Comparison of ENCODE assay signal across 6 cellular contexts in the genomic region with DNA sequence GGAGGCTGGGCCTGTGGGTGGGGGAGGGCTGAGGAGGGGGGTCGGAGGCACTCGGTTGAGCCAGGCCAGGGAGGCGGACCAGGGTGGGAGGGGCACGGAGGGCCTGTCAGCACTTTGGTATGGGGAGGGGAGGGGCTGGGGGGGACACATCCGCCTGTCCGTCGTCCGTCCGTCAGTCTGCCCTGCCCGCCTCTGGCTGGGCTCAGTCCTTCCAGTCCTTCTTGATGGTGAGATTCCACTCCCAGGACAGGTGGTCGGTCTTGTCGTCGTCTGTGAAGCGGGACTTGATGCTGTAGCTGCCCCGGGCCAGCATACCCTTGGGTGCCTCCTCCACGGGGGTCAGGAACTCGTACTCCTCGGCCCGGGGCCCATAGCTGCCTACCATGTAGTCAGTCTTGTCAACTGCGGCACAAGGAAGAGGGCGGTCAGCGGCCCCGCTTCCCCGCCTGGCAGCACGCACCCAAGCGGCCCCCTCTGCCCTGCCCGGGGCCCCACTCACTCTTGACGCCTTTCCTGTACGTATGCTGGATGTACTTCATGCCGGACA. TPM values are rescaled to one million over a fixed set of nuclear protein-coding genes. Genes with fewer than 3 reads are reported as not detected.
DNase-seq lines count a peak whose midpoint lies in the region; ATAC-seq and TF ChIP-seq lines count a peak whose summit lies in the region.

No MANE protein-coding gene starts in this region.

- no peaks in the 10 kb centered on the region for H3K9me3 ChIP-seq in heart right ventricle
- H3K9me3 ChIP-seq in colonic mucosa: no peaks in the 10 kb centered on the region

- H3K27me3 ChIP-seq in heart right ventricle (no peaks in the 10 kb centered on the region), colonic mucosa (no peaks in the 10 kb centered on the region)

- intact Hi-C loops in heart right ventricle (cut with DNase I) (no loop called here), Right ventricle myocardium superior (cut with DNase I) (no loop called here), colonic mucosa (cut with DNase I) (no loop called here)

- H3K4me3 ChIP-seq in heart right ventricle (peak overlapping the region in 3 of 10 donors; percentile 71 to 98 (median 94)), colonic mucosa (no peak overlapping the region)

- DNase-seq in heart right ventricle (peak in 1 of 2 donors; percentile 24), Right ventricle myocardium superior (no peak), colonic mucosa (no peak), renal cortical epithelial cell (ENCODE audit: low read depth) (peak; percentile 47), hippocampal formation (lab: John Stamatoyannopoulos, UW) (no peak)

- TF ChIP-seq CTCF in heart right ventricle (IDR thresholded peaks at IDR 0.05) (no peak), colonic mucosa (IDR thresholded peaks at IDR 0.05) (no peak)

- H3K36me3 ChIP-seq in heart right ventricle: peaks cover 0 to 51% (median 20%) of the 10 kb centered on the region in 9 donors
- H3K36me3 ChIP-seq in colonic mucosa: no peaks in the 10 kb centered on the region

- peak in 2 of 8 donors; percentile 0 to 1 for ATAC-seq in heart right ventricle
- ATAC-seq in Right ventricle myocardium superior (ENCODE audit: poor library complexity): no peak
- no peak for ATAC-seq in GM21367 (IDR thresholded peaks at IDR 0.05; ENCODE audit: unreplicated experiment)

- 56 to 59% methylated on average over 28 to 30 of the region's 30 CpGs for WGBS in heart right ventricle, 2 donors

- H3K4me1 ChIP-seq in heart right ventricle (peaks cover 27 to 83% (median 60%) of the 10 kb centered on the region in 9 donors), colonic mucosa (peaks cover 41% of the 10 kb centered on the region)

- H3K27ac ChIP-seq in heart right ventricle: peak overlapping the region in 8 of 10 donors; percentile 92 to 99 (median 99)
- peak overlapping the region; percentile 80 for H3K27ac ChIP-seq in colonic mucosa

- H3K9ac ChIP-seq in colonic mucosa (ENCODE audit: low read depth in 2 of 2, low read length in 2 of 2): peak overlapping the region in 1 of 2 donors; percentile 99

RNA-seq across cellular contexts. Expression of gene ARHGDIA, which starts 2.4 kb away (rescaled TPM):
- total RNA-seq in heart right ventricle: 100 to 1,000 TPM in 7 of 10 donors, 10 to 100 TPM in 3; 89.9 to 263 (median 110) TPM
- polyA plus RNA-seq in heart right ventricle: 100 to 1,000 TPM in 1 of 2 donors, 10 to 100 TPM in 1; 97.2 to 251 TPM
- total RNA-seq in Right ventricle myocardium superior: 113 TPM
- 100 to 1,000 TPM; 407 to 546 TPM for total RNA-seq in colonic mucosa
- 161 and 237 TPM in 2 replicates for total RNA-seq in renal cortical epithelial cell

RNA-seq across cellular contexts. Expression of gene P4HB, which starts 8.4 kb away (rescaled TPM):
- total RNA-seq in heart right ventricle (100 to 1,000 TPM; 244 to 801 (median 332) TPM), Right ventricle myocardium superior (309 TPM), colonic mucosa (1,000 to 10,000 TPM in 1 of 2 donors, 100 to 1,000 TPM in 1; 719 to 1,051 TPM), renal cortical epithelial cell (1,064 and 1,065 TPM in 2 replicates)
- polyA plus RNA-seq in heart right ventricle: 100 to 1,000 TPM; 284 to 536 TPM

RNA-seq across cellular contexts. Expression of gene ALYREF, which starts 22.6 kb away (rescaled TPM):
- total RNA-seq in heart right ventricle (10 to 100 TPM; 28.1 to 47.2 (median 32.2) TPM), Right ventricle myocardium superior (29.9 TPM), colonic mucosa (100 to 1,000 TPM in 1 of 2 donors, 10 to 100 TPM in 1; 66.6 to 191 TPM), renal cortical epithelial cell (46.8 and 109 TPM in 2 replicates)
- polyA plus RNA-seq in heart right ventricle: 10 to 100 TPM in 1 of 2 donors, 1 to 10 TPM in 1; 3.6 to 45.4 TPM

RNA-seq across cellular contexts. Expression of gene ANAPC11, which starts 22.8 kb away (rescaled TPM):
- 100 to 1,000 TPM; 124 to 189 (median 142) TPM for total RNA-seq in heart right ventricle
- polyA plus RNA-seq in heart right ventricle: 100 to 1,000 TPM; 205 to 405 TPM
- total RNA-seq in Right ventricle myocardium superior: 176 TPM
- total RNA-seq in colonic mucosa: 100 to 1,000 TPM; 106 to 174 TPM
- total RNA-seq in renal cortical epithelial cell: 77.3 and 104 TPM in 2 replicates

RNA-seq across cellular contexts. Expression of gene NPB, which starts 33.3 kb away (rescaled TPM):
- total RNA-seq in heart right ventricle: under 1 TPM; 0.13 to 0.83 (median 0.32) TPM
- under 1 TPM; 0.49 to 0.73 TPM for polyA plus RNA-seq in heart right ventricle
- 0.24 TPM for total RNA-seq in Right ventricle myocardium superior
- under 1 TPM in 1 of 2 donors, not detected in 1; 0.22 TPM for total RNA-seq in colonic mucosa
- total RNA-seq in renal cortical epithelial cell: 0.25 and 3.3 TPM in 2 replicates
